20 cellular contexts compared by ENCODE assay signal in the genomic region with DNA sequence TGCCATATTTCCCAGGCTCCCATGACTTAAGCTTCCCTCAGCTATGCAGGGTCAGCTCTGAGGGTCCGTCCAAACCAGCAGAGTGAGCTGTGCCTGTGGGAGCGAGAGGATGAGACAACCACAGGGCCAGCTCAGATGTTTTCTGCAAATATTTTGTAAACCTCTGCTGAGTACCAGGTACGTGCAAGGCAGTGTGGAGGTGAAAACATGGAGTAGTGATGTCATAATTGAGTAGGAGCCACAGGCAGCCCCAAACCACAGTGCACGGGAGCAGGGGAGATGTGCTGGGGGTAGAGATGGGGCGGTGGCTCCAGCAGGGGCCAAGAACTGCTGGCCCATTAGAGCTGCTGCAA.
DNase-seq lines count a peak whose midpoint lies in the region; ATAC-seq, FAIRE-seq and TF ChIP-seq lines count a peak whose summit lies in the region.
"Had no signal": no experiment of that assay in that cellular context is flagged by ENCODE, and none has a peak within 500 bp of the region (broad histone marks: within the 10 kb centered on the region; RNA-seq: fewer than 3 reads in every experiment).

No MANE protein-coding gene starts in this region.

- H2BK15ac ChIP-seq in mesenchymal stem cell (ENCODE audit: low read depth, poor library complexity, severe bottlenecking) = no peak overlapping the region

- H3K23ac ChIP-seq in mesenchymal stem cell (ENCODE audit: low read length in 2 of 2) = no peak overlapping the region

- ATAC-seq in HG03095 (IDR thresholded peaks at IDR 0.05; ENCODE audit: unreplicated experiment) = no peak

- no peaks in the 10 kb centered on the region for H4K20me1 ChIP-seq in BLaER1 treated with 17β-estradiol and CSF1 and Interleukin-3, amounts not matched to agents 10 nM and 100 nM

- no peak for TF ChIP-seq POLR2A in esophagus muscularis mucosa (IDR thresholded peaks at IDR 0.05; ENCODE audit: low read depth)

- no peak overlapping the region for H2AFZ ChIP-seq in mesenchymal stem cell (ENCODE audit: low read depth, low read length)

- 0 out of 20 replicates have a peak overlapping the region, but pooled peaks of 1 of the 10 experiments have one; percentile 14 for H3K4me3 ChIP-seq in BLaER1 treated with 17β-estradiol and CSF1 and Interleukin-3, amounts not matched to agents 10 nM and 100 nM
- H3K4me3 ChIP-seq in bronchial epithelial cell (ENCODE audit: low read depth, low read length) (no peak overlapping the region), esophagus muscularis mucosa (no peak overlapping the region), mesenchymal stem cell (ENCODE audit: insufficient read depth in 1 of 2, low read depth in 1 of 2, low read length in 2 of 2) (no peak overlapping the region)
- H3K4me3 ChIP-seq: HAP-1 had no signal

- no peak overlapping the region for H2BK5ac ChIP-seq in mesenchymal stem cell (ENCODE audit: low read depth, low read length, poor library complexity, severe bottlenecking)

- H3K36me3 ChIP-seq in BLaER1 treated with 17β-estradiol and CSF1 and Interleukin-3, amounts not matched to agents 10 nM and 100 nM = no peaks in the 10 kb centered on the region
- H3K36me3 ChIP-seq in bronchial epithelial cell (ENCODE audit: control insufficient read depth, insufficient read depth, low read length) (no peaks in the 10 kb centered on the region), esophagus muscularis mucosa (no peaks in the 10 kb centered on the region), mesenchymal stem cell (ENCODE audit: control insufficient read depth in 1 of 2, insufficient read depth in 2 of 2, low read depth in 1 of 2, low read length in 2 of 2) (no peaks in the 10 kb centered on the region)
- H3K36me3 ChIP-seq: HAP-1 had no signal

- H3K4ac ChIP-seq in mesenchymal stem cell (ENCODE audit: low read depth in 1 of 2, low read length in 2 of 2) = no peak overlapping the region

- H3K27me3 Mint-ChIP-seq in neural crest cell (ENCODE audit: low read depth) = peaks cover 15% of the 10 kb centered on the region

- peaks cover 9 to 56% (median 37%) of the 10 kb centered on the region in 10 experiments; a peak in 19 of 20 replicates for H3K4me1 ChIP-seq in BLaER1 treated with 17β-estradiol and CSF1 and Interleukin-3, amounts not matched to agents 10 nM and 100 nM
- no peaks in the 10 kb centered on the region for H3K4me1 ChIP-seq in esophagus muscularis mucosa
- no peaks in the 10 kb centered on the region for H3K4me1 ChIP-seq in mesenchymal stem cell (ENCODE audit: control insufficient read depth, insufficient read depth, low read depth, low read length)
- H3K4me1 ChIP-seq: HAP-1 had no signal

- H4K8ac ChIP-seq in mesenchymal stem cell (ENCODE audit: low read length) = no peak overlapping the region

- 86% methylated on average over 5 of the region's 5 CpGs for WGBS in esophagus muscularis mucosa
- WGBS in mesenchymal stem cell = 86% methylated on average over 5 of the region's 5 CpGs

- H3K4me2 ChIP-seq in BLaER1 treated with 17β-estradiol and CSF1 and Interleukin-3, amounts not matched to agents 10 nM and 100 nM = peak overlapping the region in 9 of 11 experiments; percentile 33 to 91 (median 79); a peak in 18 of 22 replicates
- H3K4me2 ChIP-seq in mesenchymal stem cell (ENCODE audit: low read length, poor library complexity, severe bottlenecking) = no peak overlapping the region

- H2BK120ac ChIP-seq in mesenchymal stem cell (ENCODE audit: low read depth, low read length) = no peak overlapping the region

- no peaks in the 10 kb centered on the region for H3K79me1 ChIP-seq in mesenchymal stem cell (replicated peaks; ENCODE audit: low read length, poor library complexity, severe bottlenecking)

- no peaks in the 10 kb centered on the region for H3K4me1 Mint-ChIP-seq in neural crest cell
- H3K4me1 Mint-ChIP-seq: CD14-positive monocyte; CD8-positive, alpha-beta memory T cell had no signal

- H2AK5ac ChIP-seq in mesenchymal stem cell (ENCODE audit: low read length, severe bottlenecking) = no peak overlapping the region

- DNase-seq in bronchial epithelial cell (ENCODE audit: low read depth) (no peak), esophagus muscularis mucosa (ENCODE audit: extremely low spot score) (peak; percentile 75), neural crest cell (ENCODE audit: low read depth, low spot score) (no peak), putamen (ENCODE audit: low spot score) (no peak), mesenchymal stem cell (no peak), caudate nucleus (lab: John Stamatoyannopoulos, UW) (no peak)
- DNase-seq: CD4-positive, alpha-beta T cell; CD8-positive, alpha-beta memory T cell; DMS53; DMS79 treated with DMSO at 0.1 percent for 48 hours; GF-D8; GOT3; HFFc6 had no signal

- H4K91ac ChIP-seq in mesenchymal stem cell (ENCODE audit: low read length) = no peak overlapping the region

- H3K14ac ChIP-seq in mesenchymal stem cell (ENCODE audit: low read length in 2 of 2) = no peak overlapping the region

- peak overlapping the region; percentile 79 for H3K27ac Mint-ChIP-seq in neural crest cell (ENCODE audit: unreplicated experiment)
- H3K27ac Mint-ChIP-seq: CD4-positive, alpha-beta T cell; CD8-positive, alpha-beta memory T cell; HFFc6 had no signal

- no peaks in the 10 kb centered on the region for H3K9me3 Mint-ChIP-seq in neural crest cell
- H3K9me3 Mint-ChIP-seq: CD4-positive, alpha-beta T cell; CD8-positive, alpha-beta memory T cell; HFFc6 had no signal

- TF ChIP-seq EP300 in esophagus muscularis mucosa (IDR thresholded peaks at IDR 0.05) = no peak

- H3K18ac ChIP-seq in mesenchymal stem cell (ENCODE audit: low read depth in 1 of 2, low read length in 2 of 2) = no peak overlapping the region

- no peak overlapping the region for H2BK12ac ChIP-seq in mesenchymal stem cell (ENCODE audit: low read length in 2 of 2)

- no peaks in the 10 kb centered on the region for H3K36me3 Mint-ChIP-seq in neural crest cell (ENCODE audit: low read depth)
- H3K36me3 Mint-ChIP-seq: CD14-positive monocyte; CD8-positive, alpha-beta memory T cell had no signal

- FAIRE-seq in bronchial epithelial cell (lab: Jason Lieb, UNC) = peak; percentile 36
- FAIRE-seq: GM12891, GM18507, H54 had no signal

- H3K9me3 ChIP-seq in BLaER1 treated with 17β-estradiol and CSF1 and Interleukin-3, amounts not matched to agents 10 nM and 100 nM (replicated peaks in 1 of 11) = peaks cover 0 to 11% (median 8%) of the 10 kb centered on the region in 11 experiments; a peak in 8 of 22 replicates
- H3K9me3 ChIP-seq in esophagus muscularis mucosa = no peaks in the 10 kb centered on the region
- peaks cover 3% of the 10 kb centered on the region for H3K9me3 ChIP-seq in mesenchymal stem cell (ENCODE audit: control insufficient read depth, low read length)
- H3K9me3 ChIP-seq: HAP-1 had no signal

- no peaks in the 10 kb centered on the region for H3K27me3 ChIP-seq in BLaER1 treated with 17β-estradiol and CSF1 and Interleukin-3, amounts not matched to agents 10 nM and 100 nM
- H3K27me3 ChIP-seq in bronchial epithelial cell (ENCODE audit: control insufficient read depth, insufficient read depth, low read length) (peaks cover 3% of the 10 kb centered on the region), esophagus muscularis mucosa (no peaks in the 10 kb centered on the region), mesenchymal stem cell (ENCODE audit: control insufficient read depth in 1 of 2, insufficient read depth in 1 of 2, low read length in 2 of 2) (peaks cover 14 to 18% of the 10 kb centered on the region in 2 experiments)

- TF ChIP-seq CTCF in bronchial epithelial cell (IDR thresholded peaks at IDR 0.05; ENCODE audit: insufficient read depth, low read length, severe bottlenecking) (no peak), esophagus muscularis mucosa (IDR thresholded peaks at IDR 0.05) (no peak), neural crest cell (conservative IDR thresholded peaks at IDR 0.05) (no peak)

- no peak overlapping the region for H3K27ac ChIP-seq in BLaER1 treated with 17β-estradiol and CSF1 and Interleukin-3, amounts not matched to agents 10 nM and 100 nM
- H3K27ac ChIP-seq in esophagus muscularis mucosa (replicated peaks in 1 of 4) = no peak overlapping the region
- H3K27ac ChIP-seq in mesenchymal stem cell (ENCODE audit: low read length, poor library complexity, severe bottlenecking) = no peak overlapping the region
- no peak overlapping the region for H3K27ac ChIP-seq in caudate nucleus (ENCODE audit: low read depth, low read length)

- intact Hi-C loops in esophagus muscularis mucosa (cut with DNase I) = no loop called here

- no peak overlapping the region for H3K4me3 Mint-ChIP-seq in neural crest cell
- H3K4me3 Mint-ChIP-seq: CD14-positive monocyte; CD4-positive, alpha-beta T cell; CD8-positive, alpha-beta memory T cell; HFFc6 had no signal

- no peak overlapping the region for H3K9ac ChIP-seq in BLaER1 treated with 17β-estradiol and CSF1 and Interleukin-3, amounts not matched to agents 10 nM and 100 nM
- no peak overlapping the region for H3K9ac ChIP-seq in mesenchymal stem cell (ENCODE audit: low read length)
